ENCODE assay signal across 13 cellular contexts in the genomic region with DNA sequence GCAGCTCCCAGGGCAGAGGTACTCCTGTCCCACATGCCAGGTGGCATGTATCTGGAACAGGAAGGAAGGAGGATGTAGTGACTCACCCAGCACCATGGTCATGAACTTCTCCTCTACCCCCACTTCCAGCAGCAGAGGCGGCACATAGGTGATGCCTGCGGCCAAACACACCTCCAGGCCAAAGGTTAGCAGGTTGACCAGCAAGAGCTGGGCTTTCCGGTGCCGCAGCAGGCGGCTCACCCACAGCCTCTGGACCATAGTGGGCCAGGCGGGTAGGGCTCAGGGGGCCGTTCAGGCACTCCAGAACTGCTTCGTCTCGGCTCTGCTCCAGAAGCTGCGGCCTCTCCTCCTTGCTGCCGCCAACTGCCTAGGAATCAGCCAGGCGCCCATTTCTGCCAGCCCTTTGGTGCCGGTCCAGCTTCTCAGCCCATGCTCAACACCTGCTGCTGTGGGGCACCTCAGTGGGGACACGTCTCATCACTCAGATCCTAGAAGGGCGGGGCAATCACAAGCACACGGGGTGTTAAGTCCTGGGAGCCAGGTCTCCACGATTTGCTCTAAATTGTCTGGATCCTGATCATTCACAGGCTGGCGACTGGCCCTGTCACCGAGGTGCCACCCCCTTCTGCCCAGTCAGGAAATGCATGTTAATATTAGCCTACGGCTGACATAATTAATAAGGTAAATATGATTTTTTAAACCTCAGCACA. TPM values are rescaled to one million over a fixed set of nuclear protein-coding genes. Genes with fewer than 3 reads are reported as not detected.
DNase-seq lines count a peak whose midpoint lies in the region; ATAC-seq and TF ChIP-seq lines count a peak whose summit lies in the region.
"Had no signal": no experiment of that assay in that cellular context is flagged by ENCODE, and none has a peak within 500 bp of the region (broad histone marks: within the 10 kb centered on the region; RNA-seq: fewer than 3 reads in every experiment).

No MANE protein-coding gene starts in this region.

- peaks cover 18 to 35% of the 10 kb centered on the region in 2 donors for H3K27me3 Mint-ChIP-seq in CD8-positive, alpha-beta memory T cell

- peak; percentile 29 for DNase-seq in NCI-H1105 treated with DMSO at 0.1 percent for 48 hours (lab: John Stamatoyannopoulos, UW)
- no peak for DNase-seq in NCI-H1105 (lab: John Stamatoyannopoulos, UW)
- DNase-seq in glomerular visceral epithelial cell (ENCODE audit: extremely low spot score) = peak; percentile 48
- no peak for DNase-seq in CD8-positive, alpha-beta memory T cell
- DNase-seq in NCI-H1694 (lab: John Stamatoyannopoulos, UW) = no peak
- DNase-seq: heart right ventricle; stimulated activated CD4-positive, alpha-beta T cell treated with anti-CD3 and anti-CD28 coated beads, Interleukin-4, amount 100 ng/mL, for 24 hours had no signal

- H3K9me3 Mint-ChIP-seq in CD8-positive, alpha-beta memory T cell = no peaks in the 10 kb centered on the region
- H3K9me3 Mint-ChIP-seq: T-helper 1 cell treated with Interleukin-12 subunit alpha and Interleukin-12 subunit beta and Interleukin-4 antibody, amounts not matched to agents 30 μg/mL and 1 μg/mL, for 36 hours had no signal

- H3K27me3 ChIP-seq in CD8-positive, alpha-beta memory T cell (ENCODE audit: insufficient read depth, low read length, poor library complexity, severe bottlenecking) = no peaks in the 10 kb centered on the region
- H3K27me3 ChIP-seq: cardiac muscle cell had no signal

- H3K4me3 ChIP-seq in CD8-positive, alpha-beta memory T cell (ENCODE audit: low read length) = no peak overlapping the region
- H3K4me3 ChIP-seq: A549, cardiac muscle cell, heart right ventricle had no signal

- H3K4me3 Mint-ChIP-seq in CD8-positive, alpha-beta memory T cell = peak overlapping the region in 1 of 7 donors; percentile 28
- H3K4me3 Mint-ChIP-seq: T-helper 1 cell treated with Interleukin-12 subunit alpha and Interleukin-12 subunit beta and Interleukin-4 antibody, amounts not matched to agents 30 μg/mL and 1 μg/mL, for 36 hours had no signal

- H3K36me3 ChIP-seq in CD8-positive, alpha-beta memory T cell (ENCODE audit: insufficient read depth, low read length) = no peaks in the 10 kb centered on the region
- H3K36me3 ChIP-seq: cardiac muscle cell had no signal

- no peak overlapping the region for H3K27ac Mint-ChIP-seq in CD8-positive, alpha-beta memory T cell
- H3K27ac Mint-ChIP-seq: T-helper 1 cell treated with Interleukin-12 subunit alpha and Interleukin-12 subunit beta and Interleukin-4 antibody, amounts not matched to agents 30 μg/mL and 1 μg/mL, for 36 hours had no signal

- H3K4me1 ChIP-seq in CD8-positive, alpha-beta memory T cell (ENCODE audit: insufficient read depth, low read length) = no peaks in the 10 kb centered on the region

- CTCF ChIA-PET in CD8-positive, alpha-beta memory T cell (lab: Charles Lee) = interaction anchor here (0.6 to 2.0 kb wide), 3 partner anchors 9 to 73 kb away, joined by 3 to 8 read pairs (median 3); no protein-coding TSS in a partner anchor

- H3K4me1 Mint-ChIP-seq in CD8-positive, alpha-beta memory T cell = no peaks in the 10 kb centered on the region

- POLR2A ChIA-PET in CD8-positive, alpha-beta memory T cell (lab: Charles Lee) = no interaction called here

- no peaks in the 10 kb centered on the region for H3K9me3 ChIP-seq in CD8-positive, alpha-beta memory T cell (ENCODE audit: low read length)
- H3K9me3 ChIP-seq: A549, heart right ventricle had no signal

- peak; percentile 23; the same call in 1 of the 3 replicates for ATAC-seq in SK-N-SH treated with all-trans-retinoic acid at 6 μM for 48 hours
- no peak for ATAC-seq in GM19328 (IDR thresholded peaks at IDR 0.05; ENCODE audit: unreplicated experiment)
- ATAC-seq: A549 had no signal

- H3K27ac ChIP-seq in temporal lobe (ENCODE audit: low read depth, low read length) = peak overlapping the region; percentile 60
- no peak overlapping the region for H3K27ac ChIP-seq in CD8-positive, alpha-beta memory T cell (ENCODE audit: low read depth, low read length)
- H3K27ac ChIP-seq: A549, cardiac muscle cell had no signal

- no peaks in the 10 kb centered on the region for H3K36me3 Mint-ChIP-seq in CD8-positive, alpha-beta memory T cell

TF ChIP-seq in SK-N-SH treated with all-trans-retinoic acid at 6 μM for 48 hours, 23 proteins besides CTCF, POLR2A, EP300 and RAD21:
- TF ChIP-seq, protein P1, sequence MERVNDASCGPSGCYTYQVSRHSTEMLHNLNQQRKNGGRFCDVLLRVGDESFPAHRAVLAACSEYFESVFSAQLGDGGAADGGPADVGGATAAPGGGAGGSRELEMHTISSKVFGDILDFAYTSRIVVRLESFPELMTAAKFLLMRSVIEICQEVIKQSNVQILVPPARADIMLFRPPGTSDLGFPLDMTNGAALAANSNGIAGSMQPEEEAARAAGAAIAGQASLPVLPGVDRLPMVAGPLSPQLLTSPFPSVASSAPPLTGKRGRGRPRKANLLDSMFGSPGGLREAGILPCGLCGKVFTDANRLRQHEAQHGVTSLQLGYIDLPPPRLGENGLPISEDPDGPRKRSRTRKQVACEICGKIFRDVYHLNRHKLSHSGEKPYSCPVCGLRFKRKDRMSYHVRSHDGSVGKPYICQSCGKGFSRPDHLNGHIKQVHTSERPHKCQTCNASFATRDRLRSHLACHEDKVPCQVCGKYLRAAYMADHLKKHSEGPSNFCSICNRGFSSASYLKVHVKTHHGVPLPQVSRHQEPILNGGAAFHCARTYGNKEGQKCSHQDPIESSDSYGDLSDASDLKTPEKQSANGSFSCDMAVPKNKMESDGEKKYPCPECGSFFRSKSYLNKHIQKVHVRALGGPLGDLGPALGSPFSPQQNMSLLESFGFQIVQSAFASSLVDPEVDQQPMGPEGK (CRISPR knock-in tag; IDR thresholded peaks at IDR 0.05; ENCODE audit: borderline replicate concordance) = no peak
- TF ChIP-seq ZC3H10 (CRISPR knock-in tag; IDR thresholded peaks at IDR 0.05) = no peak
- no peak for TF ChIP-seq ISL1 (CRISPR knock-in tag; IDR thresholded peaks at IDR 0.05)
- TF ChIP-seq, protein P2, sequence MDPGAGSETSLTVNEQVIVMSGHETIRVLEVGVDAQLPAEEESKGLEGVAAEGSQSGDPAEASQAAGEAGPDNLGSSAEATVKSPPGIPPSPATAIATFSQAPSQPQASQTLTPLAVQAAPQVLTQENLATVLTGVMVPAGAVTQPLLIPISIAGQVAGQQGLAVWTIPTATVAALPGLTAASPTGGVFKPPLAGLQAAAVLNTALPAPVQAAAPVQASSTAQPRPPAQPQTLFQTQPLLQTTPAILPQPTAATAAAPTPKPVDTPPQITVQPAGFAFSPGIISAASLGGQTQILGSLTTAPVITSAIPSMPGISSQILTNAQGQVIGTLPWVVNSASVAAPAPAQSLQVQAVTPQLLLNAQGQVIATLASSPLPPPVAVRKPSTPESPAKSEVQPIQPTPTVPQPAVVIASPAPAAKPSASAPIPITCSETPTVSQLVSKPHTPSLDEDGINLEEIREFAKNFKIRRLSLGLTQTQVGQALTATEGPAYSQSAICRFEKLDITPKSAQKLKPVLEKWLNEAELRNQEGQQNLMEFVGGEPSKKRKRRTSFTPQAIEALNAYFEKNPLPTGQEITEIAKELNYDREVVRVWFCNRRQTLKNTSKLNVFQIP (CRISPR knock-in tag; IDR thresholded peaks at IDR 0.05; ENCODE audit: borderline replicate concordance, low read depth) = no peak
- TF ChIP-seq, protein P3, sequence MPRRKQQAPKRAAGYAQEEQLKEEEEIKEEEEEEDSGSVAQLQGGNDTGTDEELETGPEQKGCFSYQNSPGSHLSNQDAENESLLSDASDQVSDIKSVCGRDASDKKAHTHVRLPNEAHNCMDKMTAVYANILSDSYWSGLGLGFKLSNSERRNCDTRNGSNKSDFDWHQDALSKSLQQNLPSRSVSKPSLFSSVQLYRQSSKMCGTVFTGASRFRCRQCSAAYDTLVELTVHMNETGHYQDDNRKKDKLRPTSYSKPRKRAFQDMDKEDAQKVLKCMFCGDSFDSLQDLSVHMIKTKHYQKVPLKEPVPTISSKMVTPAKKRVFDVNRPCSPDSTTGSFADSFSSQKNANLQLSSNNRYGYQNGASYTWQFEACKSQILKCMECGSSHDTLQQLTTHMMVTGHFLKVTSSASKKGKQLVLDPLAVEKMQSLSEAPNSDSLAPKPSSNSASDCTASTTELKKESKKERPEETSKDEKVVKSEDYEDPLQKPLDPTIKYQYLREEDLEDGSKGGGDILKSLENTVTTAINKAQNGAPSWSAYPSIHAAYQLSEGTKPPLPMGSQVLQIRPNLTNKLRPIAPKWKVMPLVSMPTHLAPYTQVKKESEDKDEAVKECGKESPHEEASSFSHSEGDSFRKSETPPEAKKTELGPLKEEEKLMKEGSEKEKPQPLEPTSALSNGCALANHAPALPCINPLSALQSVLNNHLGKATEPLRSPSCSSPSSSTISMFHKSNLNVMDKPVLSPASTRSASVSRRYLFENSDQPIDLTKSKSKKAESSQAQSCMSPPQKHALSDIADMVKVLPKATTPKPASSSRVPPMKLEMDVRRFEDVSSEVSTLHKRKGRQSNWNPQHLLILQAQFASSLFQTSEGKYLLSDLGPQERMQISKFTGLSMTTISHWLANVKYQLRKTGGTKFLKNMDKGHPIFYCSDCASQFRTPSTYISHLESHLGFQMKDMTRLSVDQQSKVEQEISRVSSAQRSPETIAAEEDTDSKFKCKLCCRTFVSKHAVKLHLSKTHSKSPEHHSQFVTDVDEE (CRISPR knock-in tag; IDR thresholded peaks at IDR 0.05) = no peak
- TF ChIP-seq ZNF70 (CRISPR knock-in tag; IDR thresholded peaks at IDR 0.05) = no peak
- TF ChIP-seq RARB (CRISPR knock-in tag; IDR thresholded peaks at IDR 0.05) = no peak
- no peak for TF ChIP-seq TCF4 (CRISPR knock-in tag; IDR thresholded peaks at IDR 0.05; ENCODE audit: borderline replicate concordance)
- TF ChIP-seq, protein P4, sequence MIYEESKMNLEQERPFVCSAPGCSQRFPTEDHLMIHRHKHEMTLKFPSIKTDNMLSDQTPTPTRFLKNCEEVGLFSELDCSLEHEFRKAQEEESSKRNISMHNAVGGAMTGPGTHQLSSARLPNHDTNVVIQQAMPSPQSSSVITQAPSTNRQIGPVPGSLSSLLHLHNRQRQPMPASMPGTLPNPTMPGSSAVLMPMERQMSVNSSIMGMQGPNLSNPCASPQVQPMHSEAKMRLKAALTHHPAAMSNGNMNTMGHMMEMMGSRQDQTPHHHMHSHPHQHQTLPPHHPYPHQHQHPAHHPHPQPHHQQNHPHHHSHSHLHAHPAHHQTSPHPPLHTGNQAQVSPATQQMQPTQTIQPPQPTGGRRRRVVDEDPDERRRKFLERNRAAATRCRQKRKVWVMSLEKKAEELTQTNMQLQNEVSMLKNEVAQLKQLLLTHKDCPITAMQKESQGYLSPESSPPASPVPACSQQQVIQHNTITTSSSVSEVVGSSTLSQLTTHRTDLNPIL (CRISPR knock-in tag; IDR thresholded peaks at IDR 0.05; ENCODE audit: low read depth) = no peak

RNA-seq across cellular contexts. Expression of a gene that starts 15.8 kb away (rescaled TPM):
- total RNA-seq in temporal lobe = 1.2 TPM
- total RNA-seq in CD8-positive, alpha-beta memory T cell = under 1 TPM; 0.29 to 0.33 TPM
- polyA plus RNA-seq in CD8-positive, alpha-beta memory T cell = not detected

RNA-seq across cellular contexts. Expression of a gene that starts 32.7 kb away (rescaled TPM):
- total RNA-seq in temporal lobe = 9.1 TPM
- 10 to 100 TPM; 83.3 to 88.7 TPM for total RNA-seq in CD8-positive, alpha-beta memory T cell
- polyA plus RNA-seq in CD8-positive, alpha-beta memory T cell = 6.1 TPM

Comparison
In these comparisons a context has a peak if more than half of its experiments do, and no peak if none do; other contexts are left out.
1. DNase-seq: peak in NCI-H1105 treated with DMSO at 0.1 percent for 48 hours (single experiment) and glomerular visceral epithelial cell (single experiment); none in NCI-H1105 (single experiment), CD8-positive, alpha-beta memory T cell (0 of 5) and NCI-H1694 (single experiment).